11 cellular contexts compared by ENCODE assay signal in the genomic region with DNA sequence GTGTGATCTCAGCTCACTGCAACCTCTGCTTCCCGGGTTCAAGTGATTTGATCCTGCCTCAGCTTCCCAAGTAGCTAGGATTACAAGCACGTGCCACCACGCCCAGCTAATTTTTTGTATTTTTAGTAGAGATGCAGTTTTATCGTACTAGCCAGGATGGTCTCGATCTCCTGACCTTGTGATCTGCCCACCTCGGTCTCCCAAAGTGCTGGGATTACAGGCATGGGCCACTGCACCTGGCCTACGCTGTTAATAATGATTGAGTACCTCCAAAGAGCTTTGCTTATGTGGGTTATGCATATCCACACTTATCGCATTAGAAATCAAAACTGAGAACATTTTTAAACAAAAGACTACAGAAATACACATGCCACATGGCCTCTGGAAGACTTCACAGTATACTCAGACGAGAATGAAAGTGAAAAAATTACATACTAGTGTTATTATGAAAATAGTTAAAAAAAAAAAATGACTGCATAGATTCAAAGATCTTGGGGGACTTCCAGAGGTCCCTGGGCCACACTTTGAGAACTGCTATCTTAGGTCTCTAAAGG. TPM values are rescaled to one million over a fixed set of nuclear protein-coding genes. Genes with fewer than 3 reads are reported as not detected.
A peak's percentile ranks its signal among the peaks of the same experiment; 100 is the strongest.
DNase-seq lines count a peak whose midpoint lies in the region; ATAC-seq, FAIRE-seq and TF ChIP-seq lines count a peak whose summit lies in the region.
"Had no signal": no experiment of that assay in that cellular context is flagged by ENCODE, and none has a peak within 500 bp of the region (broad histone marks: within the 10 kb centered on the region; RNA-seq: fewer than 3 reads in every experiment).

No MANE protein-coding gene starts in this region.

- H3K9me3 ChIP-seq in pancreas = no peaks in the 10 kb centered on the region

- POLR2A ChIA-PET in activated CD4-positive, alpha-beta T cell treated with anti-CD3 and anti-CD28 coated beads for 36 hours (lab: Charles Lee) = interaction anchor here (0.5 to 2.4 kb wide), 3 partner anchors 46 to 937 kb away, joined by 3 to 10 read pairs (median 4); a partner anchor contains a TSS

- intact Hi-C loops in activated CD4-positive, alpha-beta T cell treated with anti-CD3 and anti-CD28 coated beads for 36 hours (cut with DNase I, micrococcal nuclease) = loop anchor here (1.0 to 10.0 kb wide), 7 partner anchors 19 to 560 kb away; a partner anchor contains a TSS
- intact Hi-C loops in pancreas (cut with DNase I) = no loop called here
- intact Hi-C loops in Right ventricle myocardium inferior (cut with DNase I) = no loop called here

- CTCF ChIA-PET in activated CD4-positive, alpha-beta T cell treated with anti-CD3 and anti-CD28 coated beads for 36 hours (lab: Charles Lee) = interaction anchor here (0.5 to 3.6 kb wide), 8 partner anchors 17 to 568 kb away, joined by 3 to 16 read pairs (median 6); a partner anchor contains a TSS

- H3K4me3 ChIP-seq in pancreas = no peak overlapping the region

- DNase-seq in activated CD4-positive, alpha-beta T cell treated with anti-CD3 and anti-CD28 coated beads for 36 hours = peak; percentile 47
- no peak for DNase-seq in activated CD4-positive, alpha-beta T cell treated with anti-CD3 and anti-CD28 coated beads, Interleukin-2, amount 50 U/mL, for 48 hours
- no peak for DNase-seq in glutamatergic neuron
- DNase-seq in COLO829 (ENCODE audit: low spot score) = no peak
- no peak for DNase-seq in pancreas
- no peak for DNase-seq in Right ventricle myocardium inferior (ENCODE audit: missing footprints)
- DNase-seq: MV-4-11 had no signal

- no peak for FAIRE-seq in pancreas (lab: Jason Lieb, UNC)
- FAIRE-seq: A204.1 had no signal

- peaks cover 36% of the 10 kb centered on the region for H3K4me1 Mint-ChIP-seq in activated CD4-positive, alpha-beta T cell treated with anti-CD3 and anti-CD28 coated beads for 36 hours
- peaks cover 7% of the 10 kb centered on the region for H3K4me1 Mint-ChIP-seq in glutamatergic neuron (ENCODE audit: low read depth, unreplicated experiment)
- H3K4me1 Mint-ChIP-seq: nephron had no signal

- peak; percentile 72 for ATAC-seq in activated CD4-positive, alpha-beta T cell treated with anti-CD3 and anti-CD28 coated beads for 36 hours
- ATAC-seq in GM21619 (IDR thresholded peaks at IDR 0.05; ENCODE audit: unreplicated experiment) = peak; percentile 95
- peak; percentile 87 for ATAC-seq in HG03378 (IDR thresholded peaks at IDR 0.05; ENCODE audit: unreplicated experiment)
- ATAC-seq in pancreas = no peak
- no peak for ATAC-seq in Right ventricle myocardium inferior

- no peak overlapping the region for H3K27ac ChIP-seq in pancreas

- no peak for TF ChIP-seq CTCF in glutamatergic neuron (IDR thresholded peaks at IDR 0.05; ENCODE audit: partially characterized antibody, unreplicated experiment)
- TF ChIP-seq CTCF in pancreas (IDR thresholded peaks at IDR 0.05) = no peak

- no peaks in the 10 kb centered on the region for H3K4me1 ChIP-seq in pancreas

- H3K36me3 Mint-ChIP-seq in activated CD4-positive, alpha-beta T cell treated with anti-CD3 and anti-CD28 coated beads for 36 hours (ENCODE audit: low read depth) = peaks cover 23% of the 10 kb centered on the region
- H3K36me3 Mint-ChIP-seq in glutamatergic neuron (ENCODE audit: unreplicated experiment) = no peaks in the 10 kb centered on the region

- H3K27ac Mint-ChIP-seq in activated CD4-positive, alpha-beta T cell treated with anti-CD3 and anti-CD28 coated beads for 36 hours = peak overlapping the region; percentile 92
- H3K27ac Mint-ChIP-seq in glutamatergic neuron (ENCODE audit: unreplicated experiment) = peak overlapping the region; percentile 43
- H3K27ac Mint-ChIP-seq: nephron had no signal

- no peaks in the 10 kb centered on the region for H3K27me3 ChIP-seq in pancreas

- 92 to 94% methylated on average over 9 of the region's 9 CpGs for WGBS in pancreas, 2 donors

- H3K36me3 ChIP-seq in pancreas = peaks cover 0 to 9% (median 5%) of the 10 kb centered on the region in 3 donors

- peaks cover 4% of the 10 kb centered on the region for H3K9me3 Mint-ChIP-seq in activated CD4-positive, alpha-beta T cell treated with anti-CD3 and anti-CD28 coated beads for 36 hours (ENCODE audit: low read depth)
- H3K9me3 Mint-ChIP-seq in glutamatergic neuron (ENCODE audit: unreplicated experiment) = no peaks in the 10 kb centered on the region
- H3K9me3 Mint-ChIP-seq: nephron had no signal

- H3K27me3 Mint-ChIP-seq in activated CD4-positive, alpha-beta T cell treated with anti-CD3 and anti-CD28 coated beads for 36 hours = no peaks in the 10 kb centered on the region
- H3K27me3 Mint-ChIP-seq in glutamatergic neuron (ENCODE audit: unreplicated experiment) = peaks cover 2% of the 10 kb centered on the region

- H3K4me3 Mint-ChIP-seq in activated CD4-positive, alpha-beta T cell treated with anti-CD3 and anti-CD28 coated beads for 36 hours = peak overlapping the region; percentile 40
- no peak overlapping the region for H3K4me3 Mint-ChIP-seq in glutamatergic neuron (ENCODE audit: unreplicated experiment)
- H3K4me3 Mint-ChIP-seq: nephron had no signal

RNA-seq across cellular contexts. Expression of a gene that starts 25.4 kb away (rescaled TPM):
- 10 to 100 TPM; 26.1 to 27.1 TPM for total RNA-seq in activated CD4-positive, alpha-beta T cell treated with anti-CD3 and anti-CD28 coated beads for 36 hours
- 11.6 TPM for total RNA-seq in glutamatergic neuron (ENCODE audit: unreplicated experiment)
- 1 to 10 TPM; 4.0 to 8.5 (median 6.5) TPM for total RNA-seq in pancreas
- polyA plus RNA-seq in pancreas = 10 to 100 TPM in 1 of 2 donors, 1 to 10 TPM in 1; 9.2 to 14.9 TPM
- 9.1 TPM for total RNA-seq in Right ventricle myocardium inferior

RNA-seq across cellular contexts. Expression of a gene that starts 34.0 kb away (rescaled TPM):
- total RNA-seq in activated CD4-positive, alpha-beta T cell treated with anti-CD3 and anti-CD28 coated beads for 36 hours = 1 to 10 TPM; 2.4 to 2.6 TPM
- total RNA-seq in glutamatergic neuron (ENCODE audit: unreplicated experiment) (1.5 TPM), pancreas (under 1 TPM in 4 of 6 donors, not detected in 2; 0.13 to 0.59 (median 0.30) TPM), Right ventricle myocardium inferior (not detected)
- under 1 TPM in 1 of 2 donors, not detected in 1; 0.07 TPM for polyA plus RNA-seq in pancreas

RNA-seq across cellular contexts. Expression of a gene that starts 45.9 kb away (rescaled TPM):
- total RNA-seq in activated CD4-positive, alpha-beta T cell treated with anti-CD3 and anti-CD28 coated beads for 36 hours = 10 to 100 TPM; 20.6 to 22.1 TPM
- 33.4 TPM for total RNA-seq in glutamatergic neuron (ENCODE audit: unreplicated experiment)
- 10 to 100 TPM in 1 of 6 donors, 1 to 10 TPM in 5; 4.7 to 13.9 (median 7.3) TPM for total RNA-seq in pancreas
- polyA plus RNA-seq in pancreas = 1 to 10 TPM; 5.9 to 6.0 TPM
- 14.3 TPM for total RNA-seq in Right ventricle myocardium inferior

Comparison
In these comparisons a context has a peak if more than half of its experiments do, and no peak if none do; other contexts are left out.
1. ATAC-seq: peak in activated CD4-positive, alpha-beta T cell treated with anti-CD3 and anti-CD28 coated beads for 36 hours (single experiment), GM21619 (single experiment) and HG03378 (single experiment); none in pancreas (0 of 4) and Right ventricle myocardium inferior (single experiment).
2. intact Hi-C loops: an anchor here in activated CD4-positive, alpha-beta T cell treated with anti-CD3 and anti-CD28 coated beads for 36 hours (1.0 to 10.0 kb wide); none called in pancreas and Right ventricle myocardium inferior.